In the genomic region with DNA sequence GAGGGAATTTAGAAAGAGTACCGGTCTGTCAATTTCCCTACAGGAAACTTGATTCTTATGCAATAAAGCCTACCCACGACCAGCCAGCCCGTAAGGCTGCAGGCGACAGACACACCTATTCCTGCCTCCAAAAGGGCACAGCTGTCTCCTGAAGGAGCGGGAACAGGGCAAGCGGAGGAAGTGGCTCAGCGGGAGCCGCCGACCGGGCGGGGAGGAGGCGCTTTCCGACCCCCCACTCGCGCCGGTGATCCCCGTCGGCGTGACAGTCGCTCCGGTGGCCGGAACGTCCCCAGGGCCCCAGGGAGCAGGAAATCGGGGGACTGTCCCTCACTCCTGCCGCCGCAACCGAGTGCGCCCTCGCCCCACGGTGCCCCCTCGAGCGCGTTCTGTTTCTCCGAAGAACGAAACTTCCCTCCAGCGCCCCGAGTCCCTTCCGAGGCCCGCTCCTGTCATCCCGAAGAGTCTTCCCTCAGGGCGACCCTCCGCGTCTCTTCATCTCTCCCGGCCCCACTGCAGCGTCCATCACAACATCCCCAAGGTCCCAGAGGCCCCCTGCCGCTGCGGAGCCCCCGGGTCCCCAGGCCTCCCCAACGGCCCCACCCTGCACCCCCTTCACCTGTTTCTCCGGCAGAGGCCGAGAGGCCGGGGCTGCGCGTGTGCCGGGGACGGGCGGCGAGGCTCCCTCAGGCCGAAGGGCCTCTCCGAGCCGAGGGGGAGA, we compare ENCODE assay signal across 1 cellular context.
TF ChIP-seq lines count a peak whose summit lies in the region.

No MANE protein-coding gene starts in this region.

TF ChIP-seq in HEK293, 187 proteins besides CTCF, POLR2A, EP300 and RAD21 (continued from another document and continues in another):
- TF ChIP-seq, protein P1, sequence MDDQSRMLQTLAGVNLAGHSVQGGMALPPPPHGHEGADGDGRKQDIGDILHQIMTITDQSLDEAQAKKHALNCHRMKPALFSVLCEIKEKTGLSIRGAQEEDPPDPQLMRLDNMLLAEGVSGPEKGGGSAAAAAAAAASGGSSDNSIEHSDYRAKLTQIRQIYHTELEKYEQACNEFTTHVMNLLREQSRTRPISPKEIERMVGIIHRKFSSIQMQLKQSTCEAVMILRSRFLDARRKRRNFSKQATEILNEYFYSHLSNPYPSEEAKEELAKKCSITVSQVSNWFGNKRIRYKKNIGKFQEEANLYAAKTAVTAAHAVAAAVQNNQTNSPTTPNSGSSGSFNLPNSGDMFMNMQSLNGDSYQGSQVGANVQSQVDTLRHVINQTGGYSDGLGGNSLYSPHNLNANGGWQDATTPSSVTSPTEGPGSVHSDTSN (CRISPR knock-in tag; IDR thresholded peaks at IDR 0.05), result no peak
- peak; percentile 82 for TF ChIP-seq ZBTB20 (tag by site-specific recombination; IDR thresholded peaks at IDR 0.05)
- no peak for TF ChIP-seq ZNF792 (tag by site-specific recombination; IDR thresholded peaks at IDR 0.05)
- 0 out of 2 replicates have a peak, but pooled peaks have one; percentile 42 for TF ChIP-seq ZFHX2 (tag by site-specific recombination; conservative IDR thresholded peaks at IDR 0.05)
- TF ChIP-seq HOXA7 (CRISPR knock-in tag; IDR thresholded peaks at IDR 0.05; ENCODE audit: borderline replicate concordance), result no peak
- 0 out of 2 replicates have a peak, but pooled peaks have one; percentile 47 for TF ChIP-seq SP7 (tag by site-specific recombination; IDR thresholded peaks at IDR 0.05)
- no peak for TF ChIP-seq ZNF654 (tag by site-specific recombination; IDR thresholded peaks at IDR 0.05; ENCODE audit: low read depth)
- TF ChIP-seq, protein P2, sequence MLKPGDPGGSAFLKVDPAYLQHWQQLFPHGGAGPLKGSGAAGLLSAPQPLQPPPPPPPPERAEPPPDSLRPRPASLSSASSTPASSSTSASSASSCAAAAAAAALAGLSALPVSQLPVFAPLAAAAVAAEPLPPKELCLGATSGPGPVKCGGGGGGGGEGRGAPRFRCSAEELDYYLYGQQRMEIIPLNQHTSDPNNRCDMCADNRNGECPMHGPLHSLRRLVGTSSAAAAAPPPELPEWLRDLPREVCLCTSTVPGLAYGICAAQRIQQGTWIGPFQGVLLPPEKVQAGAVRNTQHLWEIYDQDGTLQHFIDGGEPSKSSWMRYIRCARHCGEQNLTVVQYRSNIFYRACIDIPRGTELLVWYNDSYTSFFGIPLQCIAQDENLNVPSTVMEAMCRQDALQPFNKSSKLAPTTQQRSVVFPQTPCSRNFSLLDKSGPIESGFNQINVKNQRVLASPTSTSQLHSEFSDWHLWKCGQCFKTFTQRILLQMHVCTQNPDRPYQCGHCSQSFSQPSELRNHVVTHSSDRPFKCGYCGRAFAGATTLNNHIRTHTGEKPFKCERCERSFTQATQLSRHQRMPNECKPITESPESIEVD (tag by site-specific recombination; IDR thresholded peaks at IDR 0.05), result no peak
- TF ChIP-seq ZFP69B (tag by site-specific recombination; IDR thresholded peaks at IDR 0.05), result 0 out of 2 replicates have a peak, but pooled peaks have one; percentile 30
- TF ChIP-seq REPIN1 (tag by site-specific recombination; IDR thresholded peaks at IDR 0.05; ENCODE audit: low read depth), result 0 out of 2 replicates have a peak, but pooled peaks have one; percentile 35
- TF ChIP-seq ZNF114 (tag by site-specific recombination; IDR thresholded peaks at IDR 0.05), result no peak
- no peak for TF ChIP-seq ZNF701 (tag by site-specific recombination; IDR thresholded peaks at IDR 0.05)
- no peak for TF ChIP-seq ZNF707 (tag by site-specific recombination; IDR thresholded peaks at IDR 0.05)
- no peak for TF ChIP-seq ZNF19 (tag by site-specific recombination; IDR thresholded peaks at IDR 0.05; ENCODE audit: low read depth)
- TF ChIP-seq WT1 (tag by site-specific recombination; IDR thresholded peaks at IDR 0.05), result peak; percentile 38; the same call in 1 of the 2 replicates
- no peak for TF ChIP-seq ZNF248 (tag by site-specific recombination; IDR thresholded peaks at IDR 0.05)
- TF ChIP-seq ZNF175 (tag by site-specific recombination; IDR thresholded peaks at IDR 0.05), result no peak
- no peak for TF ChIP-seq ZNF24 (tag by site-specific recombination; IDR thresholded peaks at IDR 0.05)
- TF ChIP-seq KLF10 (tag by site-specific recombination; IDR thresholded peaks at IDR 0.05), result peak; percentile 98
- no peak for TF ChIP-seq ZBTB1 (tag by site-specific recombination; IDR thresholded peaks at IDR 0.05)
- TF ChIP-seq, protein P3, sequence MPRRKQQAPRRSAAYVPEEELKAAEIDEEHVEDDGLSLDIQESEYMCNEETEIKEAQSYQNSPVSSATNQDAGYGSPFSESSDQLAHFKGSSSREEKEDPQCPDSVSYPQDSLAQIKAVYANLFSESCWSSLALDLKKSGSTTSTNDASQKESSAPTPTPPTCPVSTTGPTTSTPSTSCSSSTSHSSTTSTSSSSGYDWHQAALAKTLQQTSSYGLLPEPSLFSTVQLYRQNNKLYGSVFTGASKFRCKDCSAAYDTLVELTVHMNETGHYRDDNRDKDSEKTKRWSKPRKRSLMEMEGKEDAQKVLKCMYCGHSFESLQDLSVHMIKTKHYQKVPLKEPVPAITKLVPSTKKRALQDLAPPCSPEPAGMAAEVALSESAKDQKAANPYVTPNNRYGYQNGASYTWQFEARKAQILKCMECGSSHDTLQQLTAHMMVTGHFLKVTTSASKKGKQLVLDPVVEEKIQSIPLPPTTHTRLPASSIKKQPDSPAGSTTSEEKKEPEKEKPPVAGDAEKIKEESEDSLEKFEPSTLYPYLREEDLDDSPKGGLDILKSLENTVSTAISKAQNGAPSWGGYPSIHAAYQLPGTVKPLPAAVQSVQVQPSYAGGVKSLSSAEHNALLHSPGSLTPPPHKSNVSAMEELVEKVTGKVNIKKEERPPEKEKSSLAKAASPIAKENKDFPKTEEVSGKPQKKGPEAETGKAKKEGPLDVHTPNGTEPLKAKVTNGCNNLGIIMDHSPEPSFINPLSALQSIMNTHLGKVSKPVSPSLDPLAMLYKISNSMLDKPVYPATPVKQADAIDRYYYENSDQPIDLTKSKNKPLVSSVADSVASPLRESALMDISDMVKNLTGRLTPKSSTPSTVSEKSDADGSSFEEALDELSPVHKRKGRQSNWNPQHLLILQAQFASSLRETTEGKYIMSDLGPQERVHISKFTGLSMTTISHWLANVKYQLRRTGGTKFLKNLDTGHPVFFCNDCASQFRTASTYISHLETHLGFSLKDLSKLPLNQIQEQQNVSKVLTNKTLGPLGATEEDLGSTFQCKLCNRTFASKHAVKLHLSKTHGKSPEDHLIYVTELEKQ (tag by site-specific recombination; IDR thresholded peaks at IDR 0.05; ENCODE audit: borderline replicate concordance), result no peak
- no peak for TF ChIP-seq ZNF626 (tag by site-specific recombination; IDR thresholded peaks at IDR 0.05)
- TF ChIP-seq ZSCAN16 (tag by site-specific recombination; IDR thresholded peaks at IDR 0.05), result no peak
- no peak for TF ChIP-seq ZNF37A (tag by site-specific recombination; IDR thresholded peaks at IDR 0.05)
- no peak; the same call in 1 of the 2 replicates for TF ChIP-seq ZNF10 (tag by site-specific recombination; IDR thresholded peaks at IDR 0.05)
- no peak; the same call in none of the 2 replicates for TF ChIP-seq FEZF1 (tag by site-specific recombination; IDR thresholded peaks at IDR 0.05)
- TF ChIP-seq, protein P4, sequence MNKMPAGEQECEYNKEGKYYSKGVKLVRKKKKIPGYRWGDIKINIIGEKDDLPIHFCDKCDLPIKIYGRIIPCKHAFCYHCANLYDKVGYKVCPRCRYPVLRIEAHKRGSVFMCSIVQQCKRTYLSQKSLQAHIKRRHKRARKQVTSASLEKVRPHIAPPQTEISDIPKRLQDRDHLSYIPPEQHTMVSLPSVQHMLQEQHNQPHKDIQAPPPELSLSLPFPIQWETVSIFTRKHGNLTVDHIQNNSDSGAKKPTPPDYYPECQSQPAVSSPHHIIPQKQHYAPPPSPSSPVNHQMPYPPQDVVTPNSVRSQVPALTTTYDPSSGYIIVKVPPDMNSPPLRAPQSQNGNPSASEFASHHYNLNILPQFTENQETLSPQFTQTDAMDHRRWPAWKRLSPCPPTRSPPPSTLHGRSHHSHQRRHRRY (tag by site-specific recombination; IDR thresholded peaks at IDR 0.05), result no peak
- TF ChIP-seq, protein P5, sequence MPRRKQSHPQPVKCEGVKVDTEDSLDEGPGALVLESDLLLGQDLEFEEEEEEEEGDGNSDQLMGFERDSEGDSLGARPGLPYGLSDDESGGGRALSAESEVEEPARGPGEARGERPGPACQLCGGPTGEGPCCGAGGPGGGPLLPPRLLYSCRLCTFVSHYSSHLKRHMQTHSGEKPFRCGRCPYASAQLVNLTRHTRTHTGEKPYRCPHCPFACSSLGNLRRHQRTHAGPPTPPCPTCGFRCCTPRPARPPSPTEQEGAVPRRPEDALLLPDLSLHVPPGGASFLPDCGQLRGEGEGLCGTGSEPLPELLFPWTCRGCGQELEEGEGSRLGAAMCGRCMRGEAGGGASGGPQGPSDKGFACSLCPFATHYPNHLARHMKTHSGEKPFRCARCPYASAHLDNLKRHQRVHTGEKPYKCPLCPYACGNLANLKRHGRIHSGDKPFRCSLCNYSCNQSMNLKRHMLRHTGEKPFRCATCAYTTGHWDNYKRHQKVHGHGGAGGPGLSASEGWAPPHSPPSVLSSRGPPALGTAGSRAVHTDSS (tag by site-specific recombination; IDR thresholded peaks at IDR 0.05), result no peak
- no peak for TF ChIP-seq ZNF324 (tag by site-specific recombination; IDR thresholded peaks at IDR 0.05)
- TF ChIP-seq ZNF214 (tag by site-specific recombination; IDR thresholded peaks at IDR 0.05; ENCODE audit: borderline replicate concordance), result no peak
- TF ChIP-seq ZNF184 (tag by site-specific recombination; IDR thresholded peaks at IDR 0.05), result no peak
- no peak for TF ChIP-seq ZNF830 (tag by site-specific recombination; IDR thresholded peaks at IDR 0.05; ENCODE audit: low read depth)
- TF ChIP-seq ZNF837 (tag by site-specific recombination; IDR thresholded peaks at IDR 0.05), result no peak
- TF ChIP-seq ZNF423 (tag by site-specific recombination; IDR thresholded peaks at IDR 0.05), result 0 out of 2 replicates have a peak, but pooled peaks have one; percentile 40
- TF ChIP-seq HOXD13 (CRISPR knock-in tag; IDR thresholded peaks at IDR 0.05; ENCODE audit: borderline replicate concordance), result no peak
- TF ChIP-seq ZNF501 (tag by site-specific recombination; IDR thresholded peaks at IDR 0.05), result peak; percentile 37; the same call in 1 of the 2 replicates
- TF ChIP-seq, protein P6, sequence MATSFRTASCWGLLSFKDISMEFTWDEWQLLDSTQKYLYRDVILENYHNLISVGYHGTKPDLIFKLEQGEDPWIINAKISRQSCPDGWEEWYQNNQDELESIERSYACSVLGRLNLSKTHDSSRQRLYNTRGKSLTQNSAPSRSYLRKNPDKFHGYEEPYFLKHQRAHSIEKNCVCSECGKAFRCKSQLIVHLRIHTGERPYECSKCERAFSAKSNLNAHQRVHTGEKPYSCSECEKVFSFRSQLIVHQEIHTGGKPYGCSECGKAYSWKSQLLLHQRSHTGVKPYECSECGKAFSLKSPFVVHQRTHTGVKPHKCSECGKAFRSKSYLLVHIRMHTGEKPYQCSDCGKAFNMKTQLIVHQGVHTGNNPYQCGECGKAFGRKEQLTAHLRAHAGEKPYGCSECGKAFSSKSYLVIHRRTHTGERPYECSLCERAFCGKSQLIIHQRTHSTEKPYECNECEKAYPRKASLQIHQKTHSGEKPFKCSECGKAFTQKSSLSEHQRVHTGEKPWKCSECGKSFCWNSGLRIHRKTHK (tag by site-specific recombination; IDR thresholded peaks at IDR 0.05), result no peak
- TF ChIP-seq GLIS1 (tag by site-specific recombination; IDR thresholded peaks at IDR 0.05), result peak; percentile 99
- TF ChIP-seq, protein P7, sequence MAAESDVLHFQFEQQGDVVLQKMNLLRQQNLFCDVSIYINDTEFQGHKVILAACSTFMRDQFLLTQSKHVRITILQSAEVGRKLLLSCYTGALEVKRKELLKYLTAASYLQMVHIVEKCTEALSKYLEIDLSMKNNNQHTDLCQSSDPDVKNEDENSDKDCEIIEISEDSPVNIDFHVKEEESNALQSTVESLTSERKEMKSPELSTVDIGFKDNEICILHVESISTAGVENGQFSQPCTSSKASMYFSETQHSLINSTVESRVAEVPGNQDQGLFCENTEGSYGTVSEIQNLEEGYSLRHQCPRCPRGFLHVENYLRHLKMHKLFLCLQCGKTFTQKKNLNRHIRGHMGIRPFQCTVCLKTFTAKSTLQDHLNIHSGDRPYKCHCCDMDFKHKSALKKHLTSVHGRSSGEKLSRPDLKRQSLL (tag by site-specific recombination; IDR thresholded peaks at IDR 0.05), result no peak
- no peak for TF ChIP-seq TRIM28 (IDR thresholded peaks at IDR 0.05; ENCODE audit: borderline replicate concordance, low read length)
- no peak for TF ChIP-seq ZNF560 (tag by site-specific recombination; IDR thresholded peaks at IDR 0.05; ENCODE audit: borderline replicate concordance)
- no peak for TF ChIP-seq HOXC10 (CRISPR knock-in tag; IDR thresholded peaks at IDR 0.05)
- TF ChIP-seq GFI1B (tag by site-specific recombination; IDR thresholded peaks at IDR 0.05), result no peak
- TF ChIP-seq ZBTB7A (tag by site-specific recombination; IDR thresholded peaks at IDR 0.05; ENCODE audit: low read depth), result peak; percentile 54
- TF ChIP-seq, protein P8, sequence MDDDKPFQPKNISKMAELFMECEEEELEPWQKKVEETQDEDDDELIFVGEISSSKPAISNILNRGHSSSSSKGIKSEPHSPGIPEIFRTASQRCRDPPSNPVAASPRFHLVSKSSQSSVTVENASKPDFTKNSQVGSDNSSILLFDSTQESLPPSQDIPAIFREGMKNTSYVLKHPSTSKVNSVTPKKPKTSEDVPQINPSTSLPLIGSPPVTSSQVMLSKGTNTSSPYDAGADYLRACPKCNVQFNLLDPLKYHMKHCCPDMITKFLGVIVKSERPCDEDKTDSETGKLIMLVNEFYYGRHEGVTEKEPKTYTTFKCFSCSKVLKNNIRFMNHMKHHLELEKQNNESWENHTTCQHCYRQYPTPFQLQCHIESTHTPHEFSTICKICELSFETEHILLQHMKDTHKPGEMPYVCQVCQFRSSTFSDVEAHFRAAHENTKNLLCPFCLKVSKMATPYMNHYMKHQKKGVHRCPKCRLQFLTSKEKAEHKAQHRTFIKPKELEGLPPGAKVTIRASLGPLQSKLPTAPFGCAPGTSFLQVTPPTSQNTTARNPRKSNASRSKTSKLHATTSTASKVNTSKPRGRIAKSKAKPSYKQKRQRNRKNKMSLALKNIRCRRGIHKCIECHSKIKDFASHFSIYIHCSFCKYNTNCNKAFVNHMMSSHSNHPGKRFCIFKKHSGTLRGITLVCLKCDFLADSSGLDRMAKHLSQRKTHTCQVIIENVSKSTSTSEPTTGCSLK (tag by site-specific recombination; IDR thresholded peaks at IDR 0.05), result no peak
- peak; percentile 87 for TF ChIP-seq ZNF335 (tag by site-specific recombination; conservative IDR thresholded peaks at IDR 0.05)
- no peak for TF ChIP-seq PRDM1 (tag by site-specific recombination; IDR thresholded peaks at IDR 0.05)
- no peak for TF ChIP-seq ZBTB21 (tag by site-specific recombination; IDR thresholded peaks at IDR 0.05)
- TF ChIP-seq ZNF624 (tag by site-specific recombination; IDR thresholded peaks at IDR 0.05), result no peak
- TF ChIP-seq ZNF426 (tag by site-specific recombination; IDR thresholded peaks at IDR 0.05), result no peak
- peak; percentile 78 for TF ChIP-seq ZNF600 (tag by site-specific recombination; IDR thresholded peaks at IDR 0.05)
- TF ChIP-seq MYNN (tag by site-specific recombination; IDR thresholded peaks at IDR 0.05; ENCODE audit: borderline replicate concordance), result no peak
- no peak for TF ChIP-seq ZNF571 (tag by site-specific recombination; IDR thresholded peaks at IDR 0.05)
